Comparison of ENCODE assay signal across 8 cellular contexts in the genomic region with DNA sequence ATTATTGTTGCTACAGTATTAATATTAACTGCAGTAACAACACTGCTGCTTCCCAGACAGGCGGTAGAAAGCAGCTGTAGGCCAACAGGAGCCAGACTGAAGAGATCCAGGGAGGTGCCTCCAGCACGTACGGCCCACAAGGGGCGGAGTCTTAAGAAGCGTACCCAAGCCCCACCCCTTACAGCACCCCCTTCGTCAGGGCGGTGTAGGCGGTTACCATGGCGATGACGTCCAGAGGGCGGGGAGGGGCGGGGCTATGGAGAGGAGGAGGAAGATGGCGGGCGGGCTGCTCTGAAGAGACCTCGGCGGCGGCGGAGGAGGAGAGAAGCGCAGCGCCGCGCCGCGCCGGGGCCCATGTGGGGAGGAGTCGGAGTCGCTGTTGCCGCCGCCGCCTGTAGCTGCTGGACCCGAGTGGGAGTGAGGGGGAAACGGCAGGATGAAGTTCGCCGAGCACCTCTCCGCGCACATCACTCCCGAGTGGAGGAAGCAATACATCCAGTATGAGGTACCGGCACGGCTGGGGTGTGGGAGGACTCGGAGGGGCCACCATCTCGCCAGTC. TPM values are rescaled to one million over a fixed set of nuclear protein-coding genes. Genes with fewer than 3 reads are reported as not detected.
A peak's percentile ranks its signal among the peaks of the same experiment; 100 is the strongest.
DNase-seq lines count a peak whose midpoint lies in the region; ATAC-seq and TF ChIP-seq lines count a peak whose summit lies in the region.

A gene (plus strand): TSS at position 257 of the 560 bp plus-strand sequence. CDS start 180 bp downstream, at position 437.

- H3K4me3 Mint-ChIP-seq in CD4-positive, alpha-beta memory T cell = peak within 1 kb of the TSS in 4 of 8 donors; percentile 82 to 92 (median 89)
- H3K4me3 Mint-ChIP-seq in activated CD4-positive, alpha-beta memory T cell treated with anti-CD3 and anti-CD28 coated beads for 36 hours = no peak within 1 kb of the TSS

- peak; percentile 98 for ATAC-seq in GM19438 (IDR thresholded peaks at IDR 0.05; ENCODE audit: low read depth, unreplicated experiment)
- ATAC-seq in HG03575 (IDR thresholded peaks at IDR 0.05; ENCODE audit: extremely low read depth, insufficient number of reproducible peaks, low FRiP score, unreplicated experiment) = peak; percentile 82

- H3K4me1 ChIP-seq in CD4-positive, alpha-beta memory T cell (ENCODE audit: insufficient read depth, low read length) = peaks cover 33% of the 10 kb centered on the region
- H3K4me1 ChIP-seq in duodenal mucosa (ENCODE audit: control insufficient read depth in 1 of 2, insufficient read depth in 2 of 2, low read length in 2 of 2) = peaks cover 24 to 30% of the 10 kb centered on the region in 2 donors

- WGBS in lower leg skin, 2 donors = 0 to 2% methylated on average over 12 to 34 of the region's 41 CpGs

- H3K4me1 Mint-ChIP-seq in CD4-positive, alpha-beta memory T cell = peaks cover 7 to 13% (median 9%) of the 10 kb centered on the region in 4 donors
- peaks cover 5% of the 10 kb centered on the region for H3K4me1 Mint-ChIP-seq in activated CD4-positive, alpha-beta memory T cell treated with anti-CD3 and anti-CD28 coated beads for 36 hours (ENCODE audit: low read depth)

- intact Hi-C loops in CD4-positive, alpha-beta memory T cell (cut with micrococcal nuclease) = loop anchor here (1.0 to 10.0 kb wide), 11 partner anchors 130 to 1397 kb away; a partner anchor contains a TSS
- intact Hi-C loops in activated CD4-positive, alpha-beta memory T cell treated with anti-CD3 and anti-CD28 coated beads for 36 hours (cut with micrococcal nuclease) = loop anchor here (1.0 to 10.0 kb wide), 12 partner anchors 60 to 765 kb away; a partner anchor contains a TSS
- intact Hi-C loops in lower leg skin (cut with DNase I; ENCODE audit: low total_unique reads) = loop anchor here (10.0 kb wide), 1 partner anchor 127 kb away; a partner anchor contains a TSS

- no peaks in the 10 kb centered on the region for H3K36me3 ChIP-seq in CD4-positive, alpha-beta memory T cell (ENCODE audit: insufficient read depth, low read length)
- H3K36me3 ChIP-seq in duodenal mucosa (ENCODE audit: control insufficient read depth in 1 of 2, insufficient read depth in 2 of 2, low read length in 2 of 2) = no peaks in the 10 kb centered on the region

- no peaks in the 10 kb centered on the region for H3K9me3 ChIP-seq in CD4-positive, alpha-beta memory T cell (ENCODE audit: control insufficient read depth in 1 of 2, low read length in 2 of 2)
- H3K9me3 ChIP-seq in duodenal mucosa (ENCODE audit: control insufficient read depth in 1 of 2, low read length in 2 of 2) = no peaks in the 10 kb centered on the region

- DNase-seq in CD4-positive, alpha-beta memory T cell = peak; percentile 93 to 98 (median 96)
- DNase-seq in NCI-H82 treated with DMSO at 0.1 percent for 48 hours (lab: John Stamatoyannopoulos, UW; ENCODE audit: unreplicated experiment) = peak; percentile 97
- peak; percentile 99 for DNase-seq in activated CD4-positive, alpha-beta memory T cell treated with anti-CD3 and anti-CD28 coated beads for 36 hours
- peak; percentile 98 to 99 for DNase-seq in lower leg skin (ENCODE audit: low spot score in 2 of 2)
- peak; percentile 98 for DNase-seq in stimulated activated CD4-positive, alpha-beta T cell treated with anti-CD3 and anti-CD28 coated beads, Interleukin-4, amount 100 ng/mL, for 48 hours (ENCODE audit: low read depth in 2 of 2)

- peak within 1 kb of the TSS in 6 of 7 donors; percentile 75 to 95 (median 93) for H3K27ac Mint-ChIP-seq in CD4-positive, alpha-beta memory T cell
- peak within 1 kb of the TSS; percentile 82 for H3K27ac Mint-ChIP-seq in activated CD4-positive, alpha-beta memory T cell treated with anti-CD3 and anti-CD28 coated beads for 36 hours

- H3K27ac ChIP-seq in CD4-positive, alpha-beta memory T cell (ENCODE audit: low read depth, low read length) = peak within 1 kb of the TSS; percentile 91
- H3K27ac ChIP-seq in duodenal mucosa (ENCODE audit: low read depth, low read length) = peak within 1 kb of the TSS; percentile 95

- peaks cover 0 to 5% of the 10 kb centered on the region in 2 donors for H3K27me3 Mint-ChIP-seq in CD4-positive, alpha-beta memory T cell
- no peaks in the 10 kb centered on the region for H3K27me3 Mint-ChIP-seq in activated CD4-positive, alpha-beta memory T cell treated with anti-CD3 and anti-CD28 coated beads for 36 hours

- peaks cover 0 to 5% of the 10 kb centered on the region in 2 donors for H3K36me3 Mint-ChIP-seq in CD4-positive, alpha-beta memory T cell
- H3K36me3 Mint-ChIP-seq in activated CD4-positive, alpha-beta memory T cell treated with anti-CD3 and anti-CD28 coated beads for 36 hours = no peaks in the 10 kb centered on the region

- CTCF ChIA-PET in CD4-positive, alpha-beta memory T cell (lab: Charles Lee; ENCODE audit: partially characterized antibody) = interaction anchor here (1.0 to 2.6 kb wide), 5 partner anchors 9 to 231 kb away, joined by 3 to 18 read pairs (median 5); a partner anchor contains a TSS
- CTCF ChIA-PET in activated CD4-positive, alpha-beta memory T cell treated with anti-CD3 and anti-CD28 coated beads for 36 hours (lab: Charles Lee) = interaction anchor here (0.6 to 3.4 kb wide), 4 partner anchors 13 to 231 kb away, joined by 3 to 20 read pairs (median 4); no protein-coding TSS in a partner anchor

- no peaks in the 10 kb centered on the region for H3K27me3 ChIP-seq in CD4-positive, alpha-beta memory T cell (ENCODE audit: insufficient read depth, low read length)
- no peaks in the 10 kb centered on the region for H3K27me3 ChIP-seq in duodenal mucosa (ENCODE audit: control insufficient read depth in 1 of 2, insufficient read depth in 2 of 2, low read length in 2 of 2)

- H3K4me3 ChIP-seq in CD4-positive, alpha-beta memory T cell (ENCODE audit: low read length in 2 of 2) = peak within 1 kb of the TSS; percentile 74 to 94
- peak within 1 kb of the TSS; percentile 96 to 97 for H3K4me3 ChIP-seq in duodenal mucosa (ENCODE audit: low read depth in 1 of 2, low read length in 2 of 2)
- H3K4me3 ChIP-seq in lower leg skin (ENCODE audit: low read depth, poor library complexity, severe bottlenecking) = peak within 1 kb of the TSS; percentile 51

- POLR2A ChIA-PET in CD4-positive, alpha-beta memory T cell (lab: Charles Lee; ENCODE audit: partially characterized antibody) = interaction anchor here (0.8 to 2.0 kb wide), 7 partner anchors 129 to 529 kb away, joined by 3 to 11 read pairs (median 3); a partner anchor contains a TSS
- POLR2A ChIA-PET in activated CD4-positive, alpha-beta memory T cell treated with anti-CD3 and anti-CD28 coated beads for 36 hours (lab: Charles Lee) = interaction anchor here (1.0 to 1.2 kb wide), 3 partner anchors 9 to 20 kb away, joined by 3 to 5 read pairs (median 3); no protein-coding TSS in a partner anchor

- H3K9me3 Mint-ChIP-seq in CD4-positive, alpha-beta memory T cell = no peaks in the 10 kb centered on the region
- H3K9me3 Mint-ChIP-seq in activated CD4-positive, alpha-beta memory T cell treated with anti-CD3 and anti-CD28 coated beads for 36 hours = no peaks in the 10 kb centered on the region

- H3K9ac ChIP-seq in duodenal mucosa (ENCODE audit: low read depth in 1 of 2, low read length in 2 of 2) = peak within 1 kb of the TSS; percentile 78 to 90

- TF ChIP-seq CTCF in lower leg skin (IDR thresholded peaks at IDR 0.05) = no peak

- TF ChIP-seq POLR2A in lower leg skin (IDR thresholded peaks at IDR 0.05) = peak in 1 of 2 donors; percentile 58

RNA-seq across cellular contexts. Expression of the gene that starts here (rescaled TPM):
- total RNA-seq in CD4-positive, alpha-beta memory T cell = 10 to 100 TPM; 16.8 to 17.0 TPM
- polyA plus RNA-seq in CD4-positive, alpha-beta memory T cell = 1 to 10 TPM; 6.5 to 8.4 TPM
- total RNA-seq in activated CD4-positive, alpha-beta memory T cell treated with anti-CD3 and anti-CD28 coated beads for 36 hours = 10 to 100 TPM; 17.9 to 18.4 TPM
- total RNA-seq in lower leg skin = 10 to 100 TPM; 10.1 to 25.4 (median 14.1) TPM

Comparison
In these comparisons a context has a peak if more than half of its experiments do, and no peak if none do; other contexts are left out.
1. Peak in every context shown above with its lines: DNase-seq, ATAC-seq, H3K4me3 ChIP-seq and H3K27ac ChIP-seq.